ENCODE assay signal across 18 cellular contexts in the genomic region with DNA sequence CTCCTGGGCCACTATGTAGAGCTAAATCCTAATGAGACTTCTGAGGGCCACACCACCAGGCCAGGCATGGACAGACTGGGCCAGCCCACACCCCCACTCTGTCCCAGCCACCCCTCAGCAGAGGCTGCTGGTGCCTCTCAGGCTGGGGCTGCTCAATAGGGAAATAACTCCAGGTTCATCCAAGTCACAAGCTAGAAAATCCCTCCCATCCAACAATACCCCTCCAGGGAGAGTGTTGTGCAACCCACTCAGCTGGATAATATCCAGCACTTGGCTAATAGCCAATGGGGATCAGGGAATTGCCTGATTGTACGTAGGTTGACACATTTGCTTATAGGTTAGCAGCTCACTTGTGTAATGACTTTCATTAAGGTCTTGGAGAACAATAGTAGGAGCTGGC.
DNase-seq lines count a peak whose midpoint lies in the region; ATAC-seq and TF ChIP-seq lines count a peak whose summit lies in the region.
"Had no signal": no experiment of that assay in that cellular context is flagged by ENCODE, and none has a peak within 500 bp of the region (broad histone marks: within the 10 kb centered on the region; RNA-seq: fewer than 3 reads in every experiment).

No MANE protein-coding gene starts in this region.

- ATAC-seq in right lobe of liver (peak in 2 of 4 donors; percentile 7 to 32), GM18520 (IDR thresholded peaks at IDR 0.05; ENCODE audit: unreplicated experiment) (no peak), GM21528 (IDR thresholded peaks at IDR 0.05; ENCODE audit: low FRiP score, unreplicated experiment) (no peak)
- ATAC-seq: body of pancreas; CD8-positive, alpha-beta T cell; effector memory CD8-positive, alpha-beta T cell had no signal

- peak overlapping the region; percentile 43 for H3K27ac Mint-ChIP-seq in type B pancreatic cell
- H3K27ac Mint-ChIP-seq: CD8-positive, alpha-beta T cell had no signal

- intact Hi-C loops in right lobe of liver (cut with DNase I), result no loop called here

- 0% methylated on average over 1 of the region's 1 CpG for WGBS in right lobe of liver (ENCODE audit: insufficient coverage, low coverage, low lambda C conversion rate, missing lambda C conversion rate)

- DNase-seq in NCI-H748 (lab: John Stamatoyannopoulos, UW; ENCODE audit: unreplicated experiment) (peak; percentile 6), NCI-H748 treated with DMSO at 0.1 percent for 48 hours (lab: John Stamatoyannopoulos, UW) (no peak), epithelial cell of esophagus (ENCODE audit: low read depth) (peak; percentile 59), right lobe of liver (no peak), type B pancreatic cell (ENCODE audit: extremely low spot score, unreplicated experiment) (no peak), NCI-H526 treated with DMSO at 0.1 percent for 48 hours (lab: John Stamatoyannopoulos, UW) (no peak)
- DNase-seq: activated gamma-delta T cell treated with Interleukin-2 at 50 U/mL for 16 hours; body of pancreas; CD8-positive, alpha-beta T cell; effector memory CD8-positive, alpha-beta T cell; GF-D8; glutamatergic neuron; NCI-H510A; Peyer's patch; stimulated activated CD4-positive, alpha-beta T cell treated with anti-CD3 and anti-CD28 coated beads, Interleukin-4, amount 100 ng/mL, for 1 hour; SW 1271 had no signal

- peak overlapping the region in 2 of 3 donors; percentile 24 to 69 for H3K27ac ChIP-seq in right lobe of liver

- no peaks in the 10 kb centered on the region for H3K27me3 Mint-ChIP-seq in type B pancreatic cell

- H3K36me3 ChIP-seq in right lobe of liver, result no peaks in the 10 kb centered on the region
- H3K36me3 ChIP-seq: Peyer's patch had no signal

- H3K4me3 ChIP-seq in epithelial cell of esophagus (ENCODE audit: low read length) (no peak overlapping the region), right lobe of liver (no peak overlapping the region)
- H3K4me3 ChIP-seq: body of pancreas, Peyer's patch had no signal

- TF ChIP-seq CTCF in epithelial cell of esophagus (IDR thresholded peaks at IDR 0.05; ENCODE audit: insufficient read depth, low read depth, low read length, missing control alignments), result no peak
- TF ChIP-seq CTCF in right lobe of liver (IDR thresholded peaks at IDR 0.05), result no peak
- no peak for TF ChIP-seq CTCF in type B pancreatic cell (conservative IDR thresholded peaks at IDR 0.05)

- peaks cover 0 to 18% (median 8%) of the 10 kb centered on the region in 4 donors for H3K4me1 ChIP-seq in right lobe of liver
- H3K4me1 ChIP-seq: body of pancreas, Peyer's patch had no signal

- peaks cover 5% of the 10 kb centered on the region for H3K4me1 Mint-ChIP-seq in type B pancreatic cell (ENCODE audit: unreplicated experiment)

- H3K27me3 ChIP-seq in right lobe of liver, result no peaks in the 10 kb centered on the region
- H3K27me3 ChIP-seq: body of pancreas, Peyer's patch had no signal

- peaks cover 7% of the 10 kb centered on the region for H3K9me3 Mint-ChIP-seq in type B pancreatic cell
- H3K9me3 Mint-ChIP-seq: CD8-positive, alpha-beta T cell; effector memory CD8-positive, alpha-beta T cell had no signal

- no peak for TF ChIP-seq POLR2A in right lobe of liver (IDR thresholded peaks at IDR 0.05)

- H3K36me3 Mint-ChIP-seq in type B pancreatic cell, result no peaks in the 10 kb centered on the region
- H3K36me3 Mint-ChIP-seq: CD8-positive, alpha-beta T cell had no signal

- no peak overlapping the region for H3K4me3 Mint-ChIP-seq in type B pancreatic cell
- H3K4me3 Mint-ChIP-seq: CD8-positive, alpha-beta T cell; effector memory CD8-positive, alpha-beta T cell had no signal

- H3K9me3 ChIP-seq in right lobe of liver, result no peaks in the 10 kb centered on the region
- H3K9me3 ChIP-seq: body of pancreas, Peyer's patch had no signal

Comparison
In these comparisons a context has a peak if more than half of its experiments do, and no peak if none do; other contexts are left out.
1. DNase-seq: peak in NCI-H748 (single experiment) and epithelial cell of esophagus (single experiment); none in NCI-H748 treated with DMSO at 0.1 percent for 48 hours (single experiment), right lobe of liver (0 of 3), type B pancreatic cell (single experiment) and NCI-H526 treated with DMSO at 0.1 percent for 48 hours (single experiment).